28 cellular contexts compared by ENCODE assay signal in the genomic region with DNA sequence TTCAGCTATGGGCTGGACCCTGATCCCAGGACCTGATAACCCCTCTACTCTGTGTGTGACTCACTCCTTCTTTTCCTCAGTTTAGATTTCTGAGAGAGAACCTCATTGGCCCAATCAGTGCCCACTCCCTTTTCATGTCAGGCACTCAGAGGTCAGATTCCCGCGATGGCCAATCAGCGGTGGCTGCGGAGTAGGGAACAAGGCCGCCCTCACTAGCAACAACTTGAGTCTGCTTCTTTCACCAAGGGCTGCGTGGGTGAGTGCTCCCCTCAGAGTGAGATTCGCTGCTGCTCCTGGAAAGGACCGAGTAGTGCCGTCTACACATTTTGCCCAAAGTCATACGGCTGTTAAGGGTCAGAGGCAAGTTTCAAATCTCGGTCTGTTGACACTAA. TPM values are rescaled to one million over a fixed set of nuclear protein-coding genes. Genes with fewer than 3 reads are reported as not detected.
"Had no signal": no experiment of that assay in that cellular context is flagged by ENCODE, and none has a peak within 500 bp of the region (broad histone marks: within the 10 kb centered on the region; RNA-seq: fewer than 3 reads in every experiment).

No MANE protein-coding gene starts in this region.

- H3K4me1 Mint-ChIP-seq: naive thymus-derived CD8-positive, alpha-beta T cell; stimulated activated naive B cell treated with anti-CD40 and anti-IgM and Interleukin-4, amounts not matched to agents 10 μg/mL and 1 μg/mL and 100 μg/mL, for 72 hours had no signal

- H3K36me3 Mint-ChIP-seq: naive thymus-derived CD8-positive, alpha-beta T cell had no signal

- H3K36me3 ChIP-seq: esophagus squamous epithelium, heart right ventricle, left lung, neutrophil, spleen, suprapubic skin, tibial artery, upper lobe of left lung, uterus had no signal

- H3K27ac Mint-ChIP-seq: effector memory CD8-positive, alpha-beta T cell; naive thymus-derived CD8-positive, alpha-beta T cell; stimulated activated naive B cell treated with anti-CD40 and anti-IgM and Interleukin-4, amounts not matched to agents 10 μg/mL and 1 μg/mL and 100 μg/mL, for 72 hours; stimulated activated naive CD8-positive, alpha-beta T cell treated with anti-CD3 and anti-CD28 coated beads, Interleukin-15, Interleukin-2, amounts not matched to agents 100 ng/mL and 50 ng/mL, for 24 hours had no signal

- ATAC-seq: effector memory CD8-positive, alpha-beta T cell; heart right ventricle; left cardiac atrium; naive thymus-derived CD8-positive, alpha-beta T cell; psoas muscle; right cardiac atrium; stimulated activated naive B cell treated with anti-CD40 and anti-IgM and Interleukin-4, amounts not matched to agents 10 μg/mL and 1 μg/mL and 100 μg/mL, for 72 hours had no signal

- H3K9me3 ChIP-seq: esophagus squamous epithelium, left lung, neutrophil, psoas muscle, spleen, suprapubic skin, tibial artery, upper lobe of left lung, uterus had no signal

- H3K27me3 ChIP-seq: neutrophil, upper lobe of left lung, uterus had no signal

- H3K9me3 Mint-ChIP-seq: effector memory CD8-positive, alpha-beta T cell; stimulated activated naive CD8-positive, alpha-beta T cell treated with anti-CD3 and anti-CD28 coated beads, Interleukin-15, Interleukin-2, amounts not matched to agents 100 ng/mL and 50 ng/mL, for 24 hours had no signal

- H3K4me3 Mint-ChIP-seq: effector memory CD8-positive, alpha-beta T cell; naive thymus-derived CD8-positive, alpha-beta T cell; stimulated activated naive B cell treated with anti-CD40 and anti-IgM and Interleukin-4, amounts not matched to agents 10 μg/mL and 1 μg/mL and 100 μg/mL, for 72 hours; stimulated activated naive CD8-positive, alpha-beta T cell treated with anti-CD3 and anti-CD28 coated beads, Interleukin-15, Interleukin-2, amounts not matched to agents 100 ng/mL and 50 ng/mL, for 24 hours had no signal

- H3K4me1 ChIP-seq: heart right ventricle, left lung, psoas muscle, spleen, suprapubic skin, tibial artery, uterus had no signal

- H3K4me3 ChIP-seq: esophagus squamous epithelium, heart right ventricle, left lung, psoas muscle, skin epidermis, spleen, suprapubic skin, tibial artery, upper lobe of left lung, uterus had no signal

- DNase-seq: cortex of kidney; effector memory CD8-positive, alpha-beta T cell; erythroblast; esophagus squamous epithelium; foreskin melanocyte; glutamatergic neuron; heart right ventricle; hippocampal formation; left cardiac atrium; left lung; mesendoderm; naive thymus-derived CD8-positive, alpha-beta T cell; psoas muscle; right cardiac atrium; stimulated activated CD4-positive, alpha-beta T cell treated with anti-CD3 and anti-CD28 coated beads, Interleukin-2, amount 100 ng/mL, for 48 hours; stimulated activated naive B cell treated with anti-CD40 and anti-IgM and Interleukin-4, amounts not matched to agents 10 μg/mL and 1 μg/mL and 100 μg/mL, for 72 hours; upper lobe of left lung; uterus had no signal

- H3K27ac ChIP-seq: esophagus squamous epithelium, heart right ventricle, left lung, neutrophil, psoas muscle, skin epidermis, spleen, suprapubic skin, tibial artery, upper lobe of left lung, uterus had no signal

RNA-seq across cellular contexts. Expression of a gene that starts 34.7 kb away (rescaled TPM):
- total RNA-seq: dermis microvascular lymphatic vessel endothelial cell; kidney epithelial cell; left lung; lower leg skin; naive thymus-derived CD8-positive, alpha-beta T cell; osteocyte; suprapubic skin; upper lobe of left lung had no signal
